ENCODE assay signal across 8 cellular contexts in genomic region chr4:10095296-10095991, GRCh38. TPM values are rescaled to one million over a fixed set of nuclear protein-coding genes. Genes with fewer than 3 reads are reported as not detected.
DNase-seq lines count a peak whose midpoint lies in the region; ATAC-seq and TF ChIP-seq lines count a peak whose summit lies in the region.

No MANE protein-coding gene starts in this region.

- H3K79me2 ChIP-seq in hepatocyte: peaks cover 88% of the 10 kb centered on the region

- WGBS in hepatocyte (ENCODE audit: low lambda C conversion rate, missing lambda C conversion rate): 97% methylated on average over 13 of the region's 13 CpGs
- WGBS in suprapubic skin: 76% methylated on average over 12 of the region's 13 CpGs
- WGBS in body of pancreas, 2 donors: 77 to 90% methylated on average over 12 to 13 of the region's 13 CpGs

- peaks cover 63% of the 10 kb centered on the region for H4K20me1 ChIP-seq in hepatocyte (ENCODE audit: insufficient read depth, poor library complexity, severe bottlenecking)

- TF ChIP-seq EP300 in suprapubic skin (IDR thresholded peaks at IDR 0.05): no peak

- no peak overlapping the region for H2AFZ ChIP-seq in hepatocyte

- no peaks in the 10 kb centered on the region for H3K9me2 ChIP-seq in hepatocyte (replicated peaks; ENCODE audit: insufficient read depth)

- ATAC-seq in body of pancreas: no peak
- no peak for ATAC-seq in GM21737 (IDR thresholded peaks at IDR 0.05; ENCODE audit: unreplicated experiment)

- no peaks in the 10 kb centered on the region for H3K27me3 Mint-ChIP-seq in activated CD4-positive, alpha-beta T cell treated with anti-CD3 and anti-CD28 coated beads, Interleukin-2, amount 10 ng/mL, durations not matched to agents 24 days and 14 days
- no peaks in the 10 kb centered on the region for H3K27me3 Mint-ChIP-seq in activated CD4-positive, alpha-beta memory T cell treated with anti-CD3 and anti-CD28 coated beads for 36 hours

- no peaks in the 10 kb centered on the region for H3K36me3 ChIP-seq in hepatocyte (replicated peaks; ENCODE audit: insufficient read depth, low read depth)
- peaks cover 85% of the 10 kb centered on the region for H3K36me3 ChIP-seq in suprapubic skin
- peaks cover 5 to 33% of the 10 kb centered on the region in 2 donors for H3K36me3 ChIP-seq in body of pancreas (replicated peaks in 1 of 2; ENCODE audit: insufficient read depth in 1 of 2, low read depth in 2 of 2)

- no peak overlapping the region for H3K4me2 ChIP-seq in hepatocyte

- peak; percentile 68 for DNase-seq in activated CD4-positive, alpha-beta T cell treated with anti-CD3 and anti-CD28 coated beads, Interleukin-2, amount 10 ng/mL, durations not matched to agents 24 days and 14 days
- no peak for DNase-seq in activated CD4-positive, alpha-beta T cell treated with anti-CD3 and anti-CD28 coated beads, Interleukin-2, amount 50 U/mL, for 1 hour
- peak; percentile 51 for DNase-seq in activated CD4-positive, alpha-beta memory T cell treated with anti-CD3 and anti-CD28 coated beads for 36 hours
- DNase-seq in hepatocyte (ENCODE audit: low spot score): no peak
- no peak for DNase-seq in suprapubic skin (ENCODE audit: low spot score in 2 of 2)
- no peak for DNase-seq in body of pancreas
- DNase-seq in ureter (ENCODE audit: low spot score): no peak

- TF ChIP-seq CTCF in hepatocyte (IDR thresholded peaks at IDR 0.05; ENCODE audit: poor library complexity) (no peak), suprapubic skin (IDR thresholded peaks at IDR 0.05) (no peak), body of pancreas (IDR thresholded peaks at IDR 0.05) (no peak)

- peak overlapping the region; percentile 94 for H3K27ac Mint-ChIP-seq in activated CD4-positive, alpha-beta T cell treated with anti-CD3 and anti-CD28 coated beads, Interleukin-2, amount 10 ng/mL, durations not matched to agents 24 days and 14 days
- peak overlapping the region; percentile 92 for H3K27ac Mint-ChIP-seq in activated CD4-positive, alpha-beta memory T cell treated with anti-CD3 and anti-CD28 coated beads for 36 hours

- peaks cover 83% of the 10 kb centered on the region for H3K4me1 Mint-ChIP-seq in activated CD4-positive, alpha-beta T cell treated with anti-CD3 and anti-CD28 coated beads, Interleukin-2, amount 10 ng/mL, durations not matched to agents 24 days and 14 days
- H3K4me1 Mint-ChIP-seq in activated CD4-positive, alpha-beta memory T cell treated with anti-CD3 and anti-CD28 coated beads for 36 hours (ENCODE audit: low read depth): peaks cover 88% of the 10 kb centered on the region

- H3K9me3 Mint-ChIP-seq in activated CD4-positive, alpha-beta T cell treated with anti-CD3 and anti-CD28 coated beads, Interleukin-2, amount 10 ng/mL, durations not matched to agents 24 days and 14 days: no peaks in the 10 kb centered on the region
- H3K9me3 Mint-ChIP-seq in activated CD4-positive, alpha-beta memory T cell treated with anti-CD3 and anti-CD28 coated beads for 36 hours: no peaks in the 10 kb centered on the region

- H3K9me3 ChIP-seq in hepatocyte (ENCODE audit: low read depth): no peaks in the 10 kb centered on the region
- no peaks in the 10 kb centered on the region for H3K9me3 ChIP-seq in suprapubic skin
- H3K9me3 ChIP-seq in body of pancreas: no peaks in the 10 kb centered on the region

- peaks cover 21% of the 10 kb centered on the region for H3K4me1 ChIP-seq in hepatocyte (ENCODE audit: insufficient read depth)
- peaks cover 79% of the 10 kb centered on the region for H3K4me1 ChIP-seq in suprapubic skin
- peaks cover 8% of the 10 kb centered on the region for H3K4me1 ChIP-seq in body of pancreas

- H3K27me3 ChIP-seq in hepatocyte: no peaks in the 10 kb centered on the region
- H3K27me3 ChIP-seq in suprapubic skin: no peaks in the 10 kb centered on the region
- H3K27me3 ChIP-seq in body of pancreas: no peaks in the 10 kb centered on the region

- intact Hi-C loops in activated CD4-positive, alpha-beta T cell treated with anti-CD3 and anti-CD28 coated beads, Interleukin-2, amount 10 ng/mL, durations not matched to agents 24 days and 14 days (cut with micrococcal nuclease): loop anchor here (5.0 to 10.0 kb wide), 2 partner anchors 491 to 637 kb away; no protein-coding TSS in a partner anchor
- intact Hi-C loops in activated CD4-positive, alpha-beta memory T cell treated with anti-CD3 and anti-CD28 coated beads for 36 hours (cut with micrococcal nuclease): no loop called here
- intact Hi-C loops in body of pancreas (cut with DNase I): no loop called here

- peak overlapping the region; percentile 48 for H3K27ac ChIP-seq in hepatocyte
- peak overlapping the region; percentile 78 for H3K27ac ChIP-seq in suprapubic skin
- H3K27ac ChIP-seq in body of pancreas: no peak overlapping the region

- H3K36me3 Mint-ChIP-seq in activated CD4-positive, alpha-beta T cell treated with anti-CD3 and anti-CD28 coated beads, Interleukin-2, amount 10 ng/mL, durations not matched to agents 24 days and 14 days (ENCODE audit: low read depth): peaks cover 84% of the 10 kb centered on the region
- peaks cover 80% of the 10 kb centered on the region for H3K36me3 Mint-ChIP-seq in activated CD4-positive, alpha-beta memory T cell treated with anti-CD3 and anti-CD28 coated beads for 36 hours

- CTCF ChIA-PET in activated CD4-positive, alpha-beta memory T cell treated with anti-CD3 and anti-CD28 coated beads for 36 hours (lab: Charles Lee): interaction anchor here (0.8 to 3.8 kb wide), 7 partner anchors 11 to 25 kb away, joined by 3 to 20 read pairs (median 3); partner anchors contain the start of gene WDR1

- POLR2A ChIA-PET in activated CD4-positive, alpha-beta memory T cell treated with anti-CD3 and anti-CD28 coated beads for 36 hours (lab: Charles Lee): interaction anchor here (1.5 to 2.9 kb wide), 4 partner anchors 11 to 22 kb away, joined by 5 to 26 read pairs (median 16); partner anchors contain the start of gene WDR1

- no peak overlapping the region for H3K4me3 ChIP-seq in hepatocyte
- no peak overlapping the region for H3K4me3 ChIP-seq in suprapubic skin
- H3K4me3 ChIP-seq in body of pancreas: no peak overlapping the region

- peak overlapping the region; percentile 66 for H3K4me3 Mint-ChIP-seq in activated CD4-positive, alpha-beta T cell treated with anti-CD3 and anti-CD28 coated beads, Interleukin-2, amount 10 ng/mL, durations not matched to agents 24 days and 14 days
- no peak overlapping the region for H3K4me3 Mint-ChIP-seq in activated CD4-positive, alpha-beta memory T cell treated with anti-CD3 and anti-CD28 coated beads for 36 hours

- TF ChIP-seq POLR2A in suprapubic skin (IDR thresholded peaks at IDR 0.05) (no peak), body of pancreas (IDR thresholded peaks at IDR 0.05) (no peak)

RNA-seq across cellular contexts. Expression of gene WDR1, which starts 21.2 kb away (rescaled TPM):
- 369 and 376 TPM in 2 replicates for total RNA-seq in activated CD4-positive, alpha-beta T cell treated with anti-CD3 and anti-CD28 coated beads, Interleukin-2, amount 10 ng/mL, durations not matched to agents 24 days and 14 days
- total RNA-seq in activated CD4-positive, alpha-beta memory T cell treated with anti-CD3 and anti-CD28 coated beads for 36 hours: 100 to 1,000 TPM; 351 to 353 TPM
- total RNA-seq in hepatocyte (169 and 176 TPM in 2 replicates), suprapubic skin (100 to 1,000 TPM; 113 to 126 (median 117) TPM), body of pancreas (10 to 100 TPM; 46.1 to 51.9 TPM), ureter (385 TPM)
- polyA plus RNA-seq in hepatocyte: 177 and 179 TPM in 2 replicates

Comparison
In these comparisons a context has a peak if more than half of its experiments do, and no peak if none do; other contexts are left out.
1. DNase-seq: peak in activated CD4-positive, alpha-beta T cell treated with anti-CD3 and anti-CD28 coated beads, Interleukin-2, amount 10 ng/mL, durations not matched to agents 24 days and 14 days (single experiment) and activated CD4-positive, alpha-beta memory T cell treated with anti-CD3 and anti-CD28 coated beads for 36 hours (single experiment); none in activated CD4-positive, alpha-beta T cell treated with anti-CD3 and anti-CD28 coated beads, Interleukin-2, amount 50 U/mL, for 1 hour (single experiment), hepatocyte (single experiment), suprapubic skin (0 of 2), body of pancreas (0 of 4) and ureter (single experiment).
2. H3K27ac ChIP-seq: peak in hepatocyte (single experiment) and suprapubic skin (single experiment); none in body of pancreas (0 of 4).